15 cellular contexts compared by ENCODE assay signal in the genomic region with DNA sequence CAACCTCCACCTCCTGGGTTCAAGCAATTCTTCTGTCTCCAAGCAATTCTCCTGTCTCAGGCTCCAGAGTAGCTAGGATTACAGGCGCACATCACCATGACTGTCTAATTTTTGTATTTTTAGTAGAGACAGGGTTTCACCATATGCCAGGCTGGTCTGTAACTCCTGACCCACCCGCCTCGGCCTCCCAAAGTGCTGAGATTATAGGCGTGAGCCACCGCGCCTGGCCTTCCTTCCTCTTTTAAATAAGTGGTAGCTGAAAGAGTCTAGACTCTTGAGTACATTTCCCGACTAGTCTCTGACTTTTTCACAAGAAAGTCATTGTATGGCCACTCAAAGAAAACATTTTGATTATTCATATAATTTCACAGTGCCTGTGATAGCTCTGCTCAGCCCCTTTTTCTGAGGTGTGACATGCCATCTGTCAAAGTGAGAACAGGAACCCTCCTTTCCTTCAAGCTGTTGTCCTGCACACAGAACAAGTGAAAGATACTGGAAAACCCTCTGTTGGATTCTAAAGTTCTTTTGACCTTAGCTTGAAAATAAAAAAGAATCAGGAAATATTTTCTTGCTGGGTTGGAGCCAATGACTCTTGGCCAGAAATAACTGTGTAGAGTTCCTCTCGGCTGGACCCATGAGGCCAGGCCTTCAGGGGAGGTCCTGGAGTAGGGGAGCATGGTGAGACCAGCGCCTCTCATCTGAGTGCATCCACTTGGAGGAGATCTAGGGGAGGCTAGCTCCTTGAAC.
A peak's percentile ranks its signal among the peaks of the same experiment; 100 is the strongest.
DNase-seq lines count a peak whose midpoint lies in the region; ATAC-seq and TF ChIP-seq lines count a peak whose summit lies in the region.
"Had no signal": no experiment of that assay in that cellular context is flagged by ENCODE, and none has a peak within 500 bp of the region (broad histone marks: within the 10 kb centered on the region; RNA-seq: fewer than 3 reads in every experiment).

No MANE protein-coding gene starts in this region.

- TF ChIP-seq EP300 in gastroesophageal sphincter (IDR thresholded peaks at IDR 0.05) = no peak

- H3K27ac ChIP-seq in gastroesophageal sphincter (peak overlapping the region in 3 of 4 donors; percentile 22 to 58 (median 48)), osteoblast (ENCODE audit: low read depth, low read length) (peak overlapping the region; percentile 92)
- H3K27ac ChIP-seq: Peyer's patch had no signal

- H3K4me2 ChIP-seq in osteoblast (ENCODE audit: insufficient read depth, low read length) = peak overlapping the region; percentile 76

- H3K36me3 ChIP-seq in gastroesophageal sphincter (no peaks in the 10 kb centered on the region), osteoblast (ENCODE audit: insufficient read depth, low read length) (no peaks in the 10 kb centered on the region)
- H3K36me3 ChIP-seq: Peyer's patch had no signal

- no peaks in the 10 kb centered on the region for H3K79me2 ChIP-seq in osteoblast (ENCODE audit: insufficient read depth, low read length)

- H3K9me3 ChIP-seq in gastroesophageal sphincter = no peaks in the 10 kb centered on the region
- no peaks in the 10 kb centered on the region for H3K9me3 ChIP-seq in osteoblast (ENCODE audit: low read depth, low read length)
- H3K9me3 ChIP-seq: Peyer's patch had no signal

- H3K4me1 ChIP-seq in gastroesophageal sphincter (peaks cover 0 to 32% (median 16%) of the 10 kb centered on the region in 3 donors), osteoblast (ENCODE audit: insufficient read depth, low read length) (peaks cover 52% of the 10 kb centered on the region)

- no peak for TF ChIP-seq POLR2A in gastroesophageal sphincter (IDR thresholded peaks at IDR 0.05)

- peak; percentile 27 for DNase-seq in Daoy (ENCODE audit: low read depth)
- DNase-seq in astrocyte of the hippocampus (ENCODE audit: low read depth, low spot score) = peak; percentile 4
- peak; percentile 60 for DNase-seq in osteoblast (ENCODE audit: insufficient read length, low spot score, missing footprints)
- DNase-seq in NCI-H2029 (lab: John Stamatoyannopoulos, UW) = no peak
- DNase-seq in NCI-H1417 (lab: John Stamatoyannopoulos, UW) = no peak
- DNase-seq in D341Med (ENCODE audit: low spot score) = no peak
- no peak for DNase-seq in NCI-H146 treated with DMSO at 0.1 percent for 48 hours (lab: John Stamatoyannopoulos, UW; ENCODE audit: unreplicated experiment)
- DNase-seq: activated CD4-positive, alpha-beta T cell treated with anti-CD3 and anti-CD28 coated beads for 4 hours; activated naive CD8-positive, alpha-beta T cell treated with anti-CD3 and anti-CD28 coated beads, Interleukin-2, amount 50 U/mL, for 24 hours; activated T-cell treated with anti-CD3 and anti-CD28 coated beads, Interleukin-2, amount 50 U/mL, for 1 hour; natural killer cell; NCI-H1436; NCI-H524 treated with DMSO at 0.1 percent for 48 hours; Peyer's patch had no signal

- H4K20me1 ChIP-seq in osteoblast (ENCODE audit: insufficient read depth, low read length) = no peaks in the 10 kb centered on the region

- no peaks in the 10 kb centered on the region for H3K27me3 ChIP-seq in gastroesophageal sphincter
- no peaks in the 10 kb centered on the region for H3K27me3 ChIP-seq in osteoblast (ENCODE audit: insufficient read depth, low read length)
- H3K27me3 ChIP-seq: Peyer's patch had no signal

- H3K4me3 ChIP-seq in gastroesophageal sphincter (no peak overlapping the region), osteoblast (ENCODE audit: insufficient read depth, low read length) (peak overlapping the region; percentile 42)
- H3K4me3 ChIP-seq: Peyer's patch had no signal

- peak overlapping the region; percentile 88 for H2AFZ ChIP-seq in osteoblast (ENCODE audit: low read length)

- 58 to 96% methylated on average over 2 to 6 of the region's 9 CpGs for WGBS in gastroesophageal sphincter (ENCODE audit: low coverage in 1 of 2), 2 donors

- no peak for TF ChIP-seq CTCF in gastroesophageal sphincter (IDR thresholded peaks at IDR 0.05)
- no peak for TF ChIP-seq CTCF in osteoblast (IDR thresholded peaks at IDR 0.05; ENCODE audit: extremely low read depth, low read depth, low read length)

- ATAC-seq in gastroesophageal sphincter = no peak
- ATAC-seq: activated naive CD8-positive, alpha-beta T cell treated with anti-CD3 and anti-CD28 coated beads, Interleukin-2, amount 50 U/mL, for 24 hours; natural killer cell had no signal

Comparison
In these comparisons a context has a peak if more than half of its experiments do, and no peak if none do; other contexts are left out.
1. DNase-seq: peak in Daoy (single experiment), astrocyte of the hippocampus (single experiment) and osteoblast (single experiment); none in NCI-H2029 (single experiment), NCI-H1417 (0 of 3), D341Med (single experiment) and NCI-H146 treated with DMSO at 0.1 percent for 48 hours (single experiment).